19 cellular contexts compared by ENCODE assay signal in the genomic region with DNA sequence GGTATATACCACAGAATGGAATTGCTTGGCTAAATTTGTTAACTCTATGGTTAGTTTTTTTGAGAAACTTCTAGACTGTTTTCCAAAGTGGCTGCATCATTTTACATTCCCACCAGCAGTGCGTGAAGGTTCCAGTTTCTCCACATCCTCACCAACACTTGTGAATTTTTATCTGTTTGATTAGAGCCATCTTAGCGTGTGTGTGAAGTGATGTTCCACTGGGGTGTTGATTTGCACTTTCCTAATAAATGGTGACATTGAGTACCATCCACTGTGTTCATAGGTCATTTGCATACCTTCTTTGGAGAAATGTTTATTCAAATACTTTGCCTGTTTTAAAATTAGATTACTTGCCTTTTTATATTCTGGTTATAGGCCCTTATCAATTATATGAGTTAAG.
"Had no signal": no experiment of that assay in that cellular context is flagged by ENCODE, and none has a peak within 500 bp of the region (broad histone marks: within the 10 kb centered on the region; RNA-seq: fewer than 3 reads in every experiment).

No MANE protein-coding gene starts in this region.

- H3K36me3 ChIP-seq: SJCRH30 had no signal

- H3K27ac ChIP-seq: SJCRH30 had no signal

- DNase-seq: KBM-7, MV-4-11, NCI-H1048, NCI-H1105, NCI-H1417, NCI-H1436 treated with DMSO at 0.1 percent for 48 hours, NCI-H1694, NCI-H187 treated with DMSO at 0.1 percent for 48 hours, NCI-H2029 treated with DMSO at 0.1 percent for 48 hours, NCI-H2171 treated with DMSO at 0.1 percent for 48 hours, NCI-H345, NCI-H446 treated with DMSO at 0.1 percent for 48 hours, NCI-H510A treated with DMSO at 0.1 percent for 48 hours, NCI-H69, NCI-H774, RPMI8226, SHP77 treated with DMSO at 0.1 percent for 48 hours, SJCRH30 had no signal

- H3K4me1 ChIP-seq: SJCRH30 had no signal

- H3K27me3 ChIP-seq: SJCRH30 had no signal

- ATAC-seq: SK-N-SH treated with all-trans-retinoic acid at 6 μM for 48 hours had no signal

- H3K4me3 ChIP-seq: SJCRH30 had no signal
